In the genomic region with DNA sequence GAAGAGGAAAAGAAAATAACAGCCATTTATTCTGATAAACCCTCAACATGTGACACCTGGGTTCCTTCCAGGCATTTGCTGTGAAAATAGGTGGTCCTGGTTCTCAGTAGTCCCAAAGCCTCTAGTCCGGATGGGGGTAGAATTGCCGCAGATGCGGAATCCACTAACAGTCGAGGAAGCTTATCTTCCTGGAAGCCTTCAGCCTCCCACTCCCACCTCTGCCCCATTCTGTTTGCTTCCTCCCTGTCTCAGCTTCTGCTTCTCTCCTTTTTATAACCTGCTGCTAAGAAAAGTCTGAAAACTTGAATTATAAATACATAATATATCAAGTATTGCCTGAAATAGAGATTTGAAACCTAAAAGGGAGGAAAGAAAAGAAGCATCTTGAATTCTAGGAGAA, we compare ENCODE assay signal across 1 cellular context.
TF ChIP-seq lines count a peak whose summit lies in the region.

No MANE protein-coding gene starts in this region.

TF ChIP-seq in GM12878, 131 proteins besides CTCF, POLR2A, EP300 and RAD21 (continued from another document):
- no peak for TF ChIP-seq EGR1 (IDR thresholded peaks at IDR 0.05; ENCODE audit: borderline replicate concordance in 1 of 2, low read depth in 2 of 2, low read length in 2 of 2)
- TF ChIP-seq NR2F1 (conservative IDR thresholded peaks at IDR 0.05) = no peak
- no peak for TF ChIP-seq NFXL1 (IDR thresholded peaks at IDR 0.05; ENCODE audit: borderline replicate concordance)
- TF ChIP-seq RB1 (IDR thresholded peaks at IDR 0.05; ENCODE audit: borderline replicate concordance) = no peak
- TF ChIP-seq POU2F2 (IDR thresholded peaks at IDR 0.05; ENCODE audit: borderline replicate concordance, low read depth, low read length) = no peak
- TF ChIP-seq LARP7 (IDR thresholded peaks at IDR 0.05) = no peak
- no peak for TF ChIP-seq EZH2 (IDR thresholded peaks at IDR 0.05; ENCODE audit: borderline replicate concordance, control insufficient read depth, low read depth, low read length)
